In genomic region chr18:23703057-23703986, GRCh38 we compare ENCODE assay signal across 8 cellular contexts. TPM values are rescaled to one million over a fixed set of nuclear protein-coding genes. Genes with fewer than 3 reads are reported as not detected.
DNase-seq lines count a peak whose midpoint lies in the region; ATAC-seq and TF ChIP-seq lines count a peak whose summit lies in the region.

No MANE protein-coding gene starts in this region.

- peak; percentile 55 for ATAC-seq in HG03196 (IDR thresholded peaks at IDR 0.05; ENCODE audit: unreplicated experiment)

- H3K4me2 ChIP-seq in osteoblast (ENCODE audit: insufficient read depth, low read length), result no peak overlapping the region

- TF ChIP-seq CTCF in epithelial cell of proximal tubule (conservative IDR thresholded peaks at IDR 0.05; ENCODE audit: low read depth, low read length) (peak; percentile 72), osteoblast (IDR thresholded peaks at IDR 0.05; ENCODE audit: extremely low read depth, low read depth, low read length) (peak; percentile 77)

- no peaks in the 10 kb centered on the region for H4K20me1 ChIP-seq in osteoblast (ENCODE audit: insufficient read depth, low read length)

- H3K27me3 ChIP-seq in osteoblast (ENCODE audit: insufficient read depth, low read length), result no peaks in the 10 kb centered on the region

- no peak overlapping the region for H3K4me3 ChIP-seq in epithelial cell of proximal tubule (ENCODE audit: low read depth, low read length)
- no peak overlapping the region for H3K4me3 ChIP-seq in osteoblast (ENCODE audit: insufficient read depth, low read length)

- H3K9me3 ChIP-seq in osteoblast (ENCODE audit: low read depth, low read length), result peaks cover 4% of the 10 kb centered on the region

- H3K4me1 ChIP-seq in osteoblast (ENCODE audit: insufficient read depth, low read length), result no peaks in the 10 kb centered on the region

- DNase-seq in SIG-M5 treated with dmso at 0.1 percent for 504 hours (lab: John Stamatoyannopoulos, UW; ENCODE audit: unreplicated experiment) (peak; percentile 33), SIG-M5 (lab: John Stamatoyannopoulos, UW) (no peak), RPMI7951 (ENCODE audit: low read depth) (peak; percentile 70), epithelial cell of proximal tubule (ENCODE audit: low read depth) (no peak), osteoblast (ENCODE audit: insufficient read length, low spot score, missing footprints) (peak; percentile 77), activated gamma-delta T cell (lab: John Stamatoyannopoulos, UW) (no peak), activated gamma-delta T cell treated with Interleukin-2 at 50 U/mL for 16 hours (no peak)

- H3K27ac ChIP-seq in osteoblast (ENCODE audit: low read depth, low read length), result no peak overlapping the region

- no peaks in the 10 kb centered on the region for H3K79me2 ChIP-seq in osteoblast (ENCODE audit: insufficient read depth, low read length)

- H3K36me3 ChIP-seq in osteoblast (ENCODE audit: insufficient read depth, low read length), result no peaks in the 10 kb centered on the region

- no peak overlapping the region for H2AFZ ChIP-seq in osteoblast (ENCODE audit: low read length)

RNA-seq across cellular contexts. Expression of gene LAMA3, which starts 14.1 kb away (rescaled TPM):
- total RNA-seq in RPMI7951 (2014; rRNA removed; shearing (Covaris generic)), result 0.49 and 2.9 TPM in 2 replicates
- total RNA-seq in epithelial cell of proximal tubule (45.2 and 69.8 TPM in 2 replicates), osteoblast (8.3 and 33.3 TPM in 2 replicates)

RNA-seq across cellular contexts. Expression of gene ANKRD29, which starts 40.6 kb away (rescaled TPM):
- 1.6 and 1.8 TPM in 2 replicates for total RNA-seq in RPMI7951 (2014; rRNA removed; shearing (Covaris generic))
- total RNA-seq in epithelial cell of proximal tubule, result 1.2 and 2.7 TPM in 2 replicates
- total RNA-seq in osteoblast, result 9.8 and 20.9 TPM in 2 replicates

Comparison
In these comparisons a context has a peak if more than half of its experiments do, and no peak if none do; other contexts are left out.
1. DNase-seq: peak in SIG-M5 treated with dmso at 0.1 percent for 504 hours (single experiment), RPMI7951 (single experiment) and osteoblast (single experiment); none in SIG-M5 (single experiment), epithelial cell of proximal tubule (single experiment), activated gamma-delta T cell (single experiment) and activated gamma-delta T cell treated with Interleukin-2 at 50 U/mL for 16 hours (single experiment).